ENCODE assay signal across 13 cellular contexts in genomic region chr2:53784431-53784830, GRCh38. TPM values are rescaled to one million over a fixed set of nuclear protein-coding genes. Genes with fewer than 3 reads are reported as not detected.
DNase-seq lines count a peak whose midpoint lies in the region; ATAC-seq and TF ChIP-seq lines count a peak whose summit lies in the region.
"Had no signal": no experiment of that assay in that cellular context is flagged by ENCODE, and none has a peak within 500 bp of the region (broad histone marks: within the 10 kb centered on the region; RNA-seq: fewer than 3 reads in every experiment).

No MANE protein-coding gene starts in this region.

- no peak overlapping the region for H3K9ac ChIP-seq in adipocyte (ENCODE audit: low read length)

- ATAC-seq in CD4-positive, CD25-positive, alpha-beta regulatory T cell (ENCODE audit: low read depth in 2 of 2): no peak
- ATAC-seq in GM21526 (IDR thresholded peaks at IDR 0.05; ENCODE audit: low FRiP score, unreplicated experiment): no peak
- no peak for ATAC-seq in HG02973 (IDR thresholded peaks at IDR 0.05; ENCODE audit: unreplicated experiment)
- ATAC-seq in upper lobe of left lung (ENCODE audit: low FRiP score in 2 of 2): no peak

- peaks cover 29 to 72% (median 51%) of the 10 kb centered on the region in 4 donors for H3K4me1 Mint-ChIP-seq in CD4-positive, CD25-positive, alpha-beta regulatory T cell
- peaks cover 43% of the 10 kb centered on the region for H3K4me1 Mint-ChIP-seq in mesothelial cell of epicardium

- peak overlapping the region; percentile 56 for H3K4me3 ChIP-seq in CD4-positive, CD25-positive, alpha-beta regulatory T cell (ENCODE audit: low read depth, low read length)
- H3K4me3 ChIP-seq in HEK293 (ENCODE audit: low read depth, low read length) (peak overlapping the region; percentile 1; the same call in 1 of the 2 replicates), adipocyte (ENCODE audit: low read length) (no peak overlapping the region), upper lobe of left lung (peak overlapping the region in 1 of 4 donors; percentile 71)

- H3K4me1 ChIP-seq in CD4-positive, CD25-positive, alpha-beta regulatory T cell (ENCODE audit: control insufficient read depth, insufficient read depth, low read length, poor library complexity, severe bottlenecking): peaks cover 44% of the 10 kb centered on the region
- peaks cover 8% of the 10 kb centered on the region; the same call in 1 of the 2 replicates for H3K4me1 ChIP-seq in HEK293 (ENCODE audit: control insufficient read depth, insufficient read depth, low read length)
- peaks cover 23% of the 10 kb centered on the region for H3K4me1 ChIP-seq in adipocyte (ENCODE audit: control insufficient read depth, insufficient read depth, low read length)
- peaks cover 25 to 64% (median 51%) of the 10 kb centered on the region in 4 donors for H3K4me1 ChIP-seq in upper lobe of left lung

- H3K36me3 Mint-ChIP-seq in CD4-positive, CD25-positive, alpha-beta regulatory T cell: peaks cover 10% of the 10 kb centered on the region
- peaks cover 6% of the 10 kb centered on the region for H3K36me3 Mint-ChIP-seq in mesothelial cell of epicardium

- no peak for TF ChIP-seq POLR2A in upper lobe of left lung (IDR thresholded peaks at IDR 0.05)

- TF ChIP-seq EP300 in upper lobe of left lung (IDR thresholded peaks at IDR 0.05): no peak

- H3K4me3 Mint-ChIP-seq in CD4-positive, CD25-positive, alpha-beta regulatory T cell: peak overlapping the region; percentile 95 to 99 (median 98)
- peak overlapping the region; percentile 93 for H3K4me3 Mint-ChIP-seq in mesothelial cell of epicardium

- H3K27ac ChIP-seq in CD4-positive, CD25-positive, alpha-beta regulatory T cell (ENCODE audit: insufficient read depth, low read length, poor library complexity, severe bottlenecking): peak overlapping the region; percentile 9
- H3K27ac ChIP-seq in HEK293 (ENCODE audit: extremely low read depth, low read depth, low read length) (no peak overlapping the region), upper lobe of left lung (peak overlapping the region in 2 of 4 donors; percentile 17 to 35)

- CTCF ChIA-PET in HEK293 (lab: Yijun Ruan, JAX): interaction anchor here (0.6 kb wide), 2 partner anchors 827 to 887 kb away, joined by 3 to 4 read pairs; no protein-coding TSS in a partner anchor

- no peaks in the 10 kb centered on the region for H3K27me3 Mint-ChIP-seq in CD4-positive, CD25-positive, alpha-beta regulatory T cell
- no peaks in the 10 kb centered on the region for H3K27me3 Mint-ChIP-seq in mesothelial cell of epicardium (ENCODE audit: low read depth)

- H3K9me3 ChIP-seq in CD4-positive, CD25-positive, alpha-beta regulatory T cell (ENCODE audit: control insufficient read depth in 2 of 2, low read length in 2 of 2): no peaks in the 10 kb centered on the region
- H3K9me3 ChIP-seq in HEK293 (ENCODE audit: control insufficient read depth, insufficient read depth, low read depth, low read length): no peaks in the 10 kb centered on the region
- no peaks in the 10 kb centered on the region for H3K9me3 ChIP-seq in adipocyte (ENCODE audit: control insufficient read depth, low read length)
- no peaks in the 10 kb centered on the region for H3K9me3 ChIP-seq in upper lobe of left lung

- H3K27me3 ChIP-seq in CD4-positive, CD25-positive, alpha-beta regulatory T cell (ENCODE audit: control insufficient read depth, insufficient read depth, low read length): no peaks in the 10 kb centered on the region
- H3K27me3 ChIP-seq in adipocyte (replicated peaks; ENCODE audit: control insufficient read depth, insufficient read depth, low read length) (no peaks in the 10 kb centered on the region), upper lobe of left lung (no peaks in the 10 kb centered on the region)

- H3K9me3 Mint-ChIP-seq in CD4-positive, CD25-positive, alpha-beta regulatory T cell: peaks cover 0 to 2% (median 0%) of the 10 kb centered on the region in 7 donors
- H3K9me3 Mint-ChIP-seq in mesothelial cell of epicardium: no peaks in the 10 kb centered on the region

- TF ChIP-seq CTCF in HEK293 (tag by site-specific recombination; IDR thresholded peaks at IDR 0.05): no peak
- TF ChIP-seq CTCF in mesothelial cell of epicardium (IDR thresholded peaks at IDR 0.05; ENCODE audit: unreplicated experiment): no peak
- TF ChIP-seq CTCF in upper lobe of left lung (IDR thresholded peaks at IDR 0.05): no peak

- DNase-seq in CD4-positive, CD25-positive, alpha-beta regulatory T cell: no peak
- DNase-seq in adipocyte (ENCODE audit: low read depth) (peak; percentile 19), mesothelial cell of epicardium (ENCODE audit: low spot score in 2 of 2, unreplicated experiment in 2 of 2) (no peak), SIG-M5 treated with dmso at 0.1 percent for 504 hours (lab: John Stamatoyannopoulos, UW; ENCODE audit: unreplicated experiment) (no peak), upper lobe of left lung (no peak)
- DNase-seq: DMS53; HCEC 1CT; NCI-H187; RPMI8226; stimulated activated naive CD4-positive, alpha-beta T cell treated with Interleukin-2 at 50 U/mL for 16 hours had no signal

- peak overlapping the region; percentile 59 to 98 (median 68) for H3K27ac Mint-ChIP-seq in CD4-positive, CD25-positive, alpha-beta regulatory T cell
- H3K27ac Mint-ChIP-seq in mesothelial cell of epicardium: peak overlapping the region; percentile 68

- POLR2A ChIA-PET in HEK293 (lab: Yijun Ruan, JAX): interaction anchor here (1.3 kb wide), 1 partner anchor 17 kb away, joined by 4 read pairs; the partner anchor contains the start of gene CHAC2

- peaks cover 8% of the 10 kb centered on the region for H3K36me3 ChIP-seq in CD4-positive, CD25-positive, alpha-beta regulatory T cell (ENCODE audit: control insufficient read depth, insufficient read depth, low read length)
- H3K36me3 ChIP-seq in HEK293 (ENCODE audit: control insufficient read depth in 2 of 2, insufficient read depth in 1 of 2, low read length in 2 of 2): peaks cover 19 to 20% of the 10 kb centered on the region in 2 experiments; a peak in 2 of 3 replicates
- no peaks in the 10 kb centered on the region for H3K36me3 ChIP-seq in adipocyte (ENCODE audit: control insufficient read depth, insufficient read depth, low read length, severe bottlenecking)
- H3K36me3 ChIP-seq in upper lobe of left lung: peaks cover 0 to 9% (median 2%) of the 10 kb centered on the region in 4 donors

TF ChIP-seq in HEK293, 187 proteins besides CTCF, POLR2A, EP300 and RAD21:
- TF ChIP-seq ZBTB17 (tag by site-specific recombination; IDR thresholded peaks at IDR 0.05) (peak; percentile 47; the same call in 1 of the 2 replicates), ZNF148 (tag by site-specific recombination; IDR thresholded peaks at IDR 0.05; ENCODE audit: borderline replicate concordance) (no peak), ATF2 (tag by site-specific recombination; IDR thresholded peaks at IDR 0.05; ENCODE audit: low read depth) (peak; percentile 46; the same call in 1 of the 2 replicates), ZNF335 (tag by site-specific recombination; conservative IDR thresholded peaks at IDR 0.05) (peak; percentile 83)

RNA-seq across cellular contexts. Expression of gene ASB3, which starts 2.3 kb away (rescaled TPM):
- total RNA-seq in CD4-positive, CD25-positive, alpha-beta regulatory T cell: 38.7 TPM
- polyA plus RNA-seq in CD4-positive, CD25-positive, alpha-beta regulatory T cell: 10 to 100 TPM; 15.8 to 26.7 (median 19.3) TPM
- total RNA-seq in mesothelial cell of epicardium (34.9 to 38.6 TPM (median 36.6 TPM) in 3 replicates), upper lobe of left lung (10 to 100 TPM; 16.4 to 54.2 (median 25.2) TPM)

RNA-seq across cellular contexts. Expression of gene ERLEC1, which starts 2.4 kb away (rescaled TPM):
- 18.0 TPM for total RNA-seq in CD4-positive, CD25-positive, alpha-beta regulatory T cell
- polyA plus RNA-seq in CD4-positive, CD25-positive, alpha-beta regulatory T cell: 10 to 100 TPM; 24.5 to 27.3 (median 26.0) TPM
- total RNA-seq in mesothelial cell of epicardium (34.2 to 36.8 TPM (median 34.9 TPM) in 3 replicates), upper lobe of left lung (100 to 1,000 TPM in 4 of 6 donors, 10 to 100 TPM in 2; 50.7 to 200 (median 143) TPM)

RNA-seq across cellular contexts. Expression of gene CHAC2, which starts 16.8 kb away (rescaled TPM):
- total RNA-seq in CD4-positive, CD25-positive, alpha-beta regulatory T cell: 1.2 TPM
- 1 to 10 TPM; 3.1 to 5.5 (median 4.7) TPM for polyA plus RNA-seq in CD4-positive, CD25-positive, alpha-beta regulatory T cell
- 0.71 to 1.2 TPM (median 1.1 TPM) in 3 replicates for total RNA-seq in mesothelial cell of epicardium
- total RNA-seq in upper lobe of left lung: 1 to 10 TPM in 5 of 6 donors, under 1 TPM in 1; 0.55 to 5.2 (median 3.1) TPM
